9 cellular contexts compared by ENCODE assay signal in genomic region chr3:44861412-44862220, GRCh38. TPM values are rescaled to one million over a fixed set of nuclear protein-coding genes. Genes with fewer than 3 reads are reported as not detected.
A peak's percentile ranks its signal among the peaks of the same experiment; 100 is the strongest.
DNase-seq lines count a peak whose midpoint lies in the region; ATAC-seq, FAIRE-seq and TF ChIP-seq lines count a peak whose summit lies in the region.
"Had no signal": no experiment of that assay in that cellular context is flagged by ENCODE, and none has a peak within 500 bp of the region (broad histone marks: within the 10 kb centered on the region; RNA-seq: fewer than 3 reads in every experiment).

TMEM42 (plus strand) TSS chr3:44861912; CDS start chr3:44861925, 13 bp downstream.

- 0 out of 5 replicates have a peak, but pooled peaks cover 0 to 3% of the 10 kb centered on the region in 2 experiments for H3K36me3 ChIP-seq in HepG2 (replicated peaks in 1 of 2; ENCODE audit: control insufficient read depth in 1 of 2, insufficient read depth in 2 of 2, low read length in 2 of 2)

- TF ChIP-seq EP300 in HepG2 (IDR thresholded peaks at IDR 0.05; ENCODE audit: low read depth in 2 of 2, low read length in 2 of 2): no peak
- TF ChIP-seq EP300 in HepG2 (CRISPR knock-in tag; IDR thresholded peaks at IDR 0.05; ENCODE audit: borderline replicate concordance): no peak

- peak within 1 kb of the TSS; percentile 59 to 76 (median 64) for H3K4me3 ChIP-seq in HepG2 (replicated peaks in 1 of 3; ENCODE audit: insufficient read depth in 1 of 3, low read depth in 2 of 3, low read length in 3 of 3)

- CTCF ChIA-PET in HepG2 (lab: Yijun Ruan, JAX; ENCODE audit: low intra/inter-chr PET ratio, low total read pairs): no interaction called here

- FAIRE-seq in HepG2 (lab: Jason Lieb, UNC): no peak
- FAIRE-seq: colon had no signal

- peak within 1 kb of the TSS; percentile 97 for H3K4me2 ChIP-seq in HepG2 (ENCODE audit: low read depth, low read length)

- DNase-seq in AML-193 (lab: John Stamatoyannopoulos, UW) (peak; percentile 79), NCI-H524 treated with DMSO at 0.1 percent for 48 hours (lab: John Stamatoyannopoulos, UW) (peak; percentile 22), dermis blood vessel endothelial cell (peak; percentile 97), HepG2 (ENCODE audit: low spot score) (peak; percentile 74)
- DNase-seq in activated CD4-positive, alpha-beta T cell treated with anti-CD3 and anti-CD28 coated beads, Interleukin-2, amount 50 U/mL, for 4 hours: peak; percentile 82 to 83
- peak; percentile 89 for DNase-seq in stimulated activated CD4-positive, alpha-beta T cell treated with anti-CD3 and anti-CD28 coated beads, Interleukin-4, amount 100 ng/mL, for 1 hour

- in situ Hi-C loops in GM18951 (cut with MboI; ENCODE audit: low sequenced_read_pairs, unreplicated experiment): no loop called here
- in situ Hi-C loops in HepG2 (cut with HindIII; ENCODE audit: extremely low pct_ligation_motif_present, low pct_unique_long_range_greater_than_20kb): no loop called here

- H3K79me2 ChIP-seq in HepG2 (ENCODE audit: insufficient read depth, low read length): peaks cover 4% of the 10 kb centered on the region

- no peak for TF ChIP-seq RAD21 in HepG2 (CRISPR knock-in tag; IDR thresholded peaks at IDR 0.05)

- H3K9ac ChIP-seq in HepG2 (ENCODE audit: insufficient read depth, low read depth, low read length): peak within 1 kb of the TSS; percentile 81

- H2AFZ ChIP-seq in HepG2 (ENCODE audit: low read length): peak within 1 kb of the TSS; percentile 65

- H3K9me3 ChIP-seq in HepG2 (ENCODE audit: low read length): no peaks in the 10 kb centered on the region

- H4K20me1 ChIP-seq in HepG2 (ENCODE audit: insufficient read depth, low read length): no peaks in the 10 kb centered on the region

- intact Hi-C loops in HepG2 (cut with micrococcal nuclease; ENCODE audit: unreplicated experiment): no loop called here

- POLR2A ChIA-PET in HepG2 (lab: Yijun Ruan, JAX): no interaction called here

- peak; percentile 63 for TF ChIP-seq CTCF in HepG2 (CRISPR knock-in tag; IDR thresholded peaks at IDR 0.05)

- no TSS peak for BruUV-seq in HepG2 (replicated peaks; lab: Mats Ljungman, UMichigan)

- H3K27me3 ChIP-seq in HepG2 (ENCODE audit: control insufficient read depth in 1 of 2, insufficient read depth in 2 of 2, low read length in 2 of 2): no peaks in the 10 kb centered on the region

- peak; percentile 94 for TF ChIP-seq POLR2A in GM18951 (IDR thresholded peaks at IDR 0.05; ENCODE audit: extremely low read depth, insufficient read depth, insufficient read length)
- peak; percentile 84 to 87 for TF ChIP-seq POLR2A in HepG2 (IDR thresholded peaks at IDR 0.05; ENCODE audit: insufficient read depth in 1 of 2, low read depth in 2 of 2, low read length in 2 of 2)

- H3K4me1 ChIP-seq in HepG2 (ENCODE audit: insufficient read depth, low read length): peaks cover 9% of the 10 kb centered on the region

- 39% methylated on average over 28 of the region's 90 CpGs for WGBS in HepG2 (ENCODE audit: low lambda C conversion rate)

- H3K27ac ChIP-seq in HepG2 (ENCODE audit: extremely low read length, insufficient read depth, low read length): peak within 1 kb of the TSS; percentile 74

- ATAC-seq in HG03196 (IDR thresholded peaks at IDR 0.05; ENCODE audit: unreplicated experiment): peak; percentile 93
- peak; percentile 96 for ATAC-seq in HepG2

TF ChIP-seq in HepG2, 621 proteins besides CTCF, POLR2A, EP300 and RAD21 (continues in another document):
- no peak for TF ChIP-seq SNAPC4 (CRISPR knock-in tag; IDR thresholded peaks at IDR 0.05)
- no peak for TF ChIP-seq HINFP (CRISPR knock-in tag; IDR thresholded peaks at IDR 0.05; ENCODE audit: low read depth)
- 0 out of 2 replicates have a peak, but pooled peaks have one; percentile 34 for TF ChIP-seq TBP (CRISPR knock-in tag; IDR thresholded peaks at IDR 0.05)
- peak; percentile 42; the same call in 1 of the 2 replicates for TF ChIP-seq IRF9 (CRISPR knock-in tag; IDR thresholded peaks at IDR 0.05; ENCODE audit: borderline replicate concordance)
- 0 out of 2 replicates have a peak, but pooled peaks have one; percentile 74 for TF ChIP-seq BATF2 (CRISPR knock-in tag; IDR thresholded peaks at IDR 0.05)

RNA-seq across cellular contexts. Expression of gene TMEM42, which starts in this region (rescaled TPM):
- 9.2 and 14.3 TPM in 2 replicates for total RNA-seq in dermis blood vessel endothelial cell
- 5.0 and 5.5 TPM in 2 replicates for total RNA-seq in HepG2 (2016; rRNA removed; fragmentation: Illumina TruSeq; extraction: Trizol)
- 8.5 and 9.0 TPM in 2 replicates for total RNA-seq in HepG2 (2016; cell fraction: cytosol; rRNA removed; fragmentation: Illumina TruSeq; extraction: Trizol; ENCODE audit: low read depth)
- total RNA-seq in HepG2 (2016; cell fraction: insoluble cytoplasmic fraction; rRNA removed; fragmentation: Illumina TruSeq; extraction: Trizol): 4.2 and 7.9 TPM in 2 replicates
- 9.2 and 10.5 TPM in 2 replicates for total RNA-seq in HepG2 (2016; cell fraction: membrane; rRNA removed; fragmentation: Illumina TruSeq; extraction: Trizol)
- 5.4 and 8.0 TPM in 2 replicates for total RNA-seq in HepG2 (2016; cell fraction: nucleus; rRNA removed; fragmentation: Illumina TruSeq; extraction: Trizol)
- 24.5 and 27.7 TPM in 2 replicates for polyA plus RNA-seq in HepG2 (2011; rRNA removed)
- polyA plus RNA-seq in HepG2 (2011; cell fraction: cytosol; rRNA removed): 23.2 and 24.9 TPM in 2 replicates
- polyA plus RNA-seq in HepG2 (2011; cell fraction: nucleus; rRNA removed): 24.4 and 32.0 TPM in 2 replicates
- 11.9 and 13.0 TPM in 2 replicates for polyA plus RNA-seq in HepG2 (2012)
- 9.3 and 10.8 TPM in 2 replicates for polyA plus RNA-seq in HepG2 (2016; cell fraction: cytosol; fragmentation: Illumina TruSeq; extraction: Trizol; ENCODE audit: low read depth)
- 4.7 and 5.9 TPM in 2 replicates for polyA plus RNA-seq in HepG2 (2016; cell fraction: insoluble cytoplasmic fraction; fragmentation: Illumina TruSeq; extraction: Trizol; ENCODE audit: low read depth)
- polyA plus RNA-seq in HepG2 (2016; cell fraction: membrane; fragmentation: Illumina TruSeq; extraction: Trizol; ENCODE audit: low read depth): 9.9 and 11.2 TPM in 2 replicates
- polyA plus RNA-seq in HepG2 (2016; cell fraction: nucleus; fragmentation: Illumina TruSeq; extraction: Trizol; ENCODE audit: insufficient read depth, low read depth): 10.8 and 12.0 TPM in 2 replicates
- 14.8 and 19.2 TPM in 2 replicates for polyA minus RNA-seq in HepG2 (2011; rRNA and poly(A)+ RNA removed; ENCODE audit: low replicate concordance)
- polyA minus RNA-seq in HepG2 (2011; cell fraction: cytosol; rRNA and poly(A)+ RNA removed): 5.1 and 5.8 TPM in 2 replicates
- polyA minus RNA-seq in HepG2 (2011; cell fraction: nucleus; rRNA and poly(A)+ RNA removed): 7.6 and 9.4 TPM in 2 replicates

Comparison
In these comparisons a context has a peak if more than half of its experiments do, and no peak if none do; other contexts are left out.
1. Peak in every context shown above with its lines: DNase-seq, ATAC-seq, H3K4me3 ChIP-seq and H3K27ac ChIP-seq.
2. DNase-seq: peak in every context shown above with its lines; median percentile 97 in dermis blood vessel endothelial cell; 89 in stimulated activated CD4-positive, alpha-beta T cell treated with anti-CD3 and anti-CD28 coated beads, Interleukin-4, amount 100 ng/mL, for 1 hour; 82 in activated CD4-positive, alpha-beta T cell treated with anti-CD3 and anti-CD28 coated beads, Interleukin-2, amount 50 U/mL, for 4 hours; 79 in AML-193; 74 in HepG2; 22 in NCI-H524 treated with DMSO at 0.1 percent for 48 hours.